Comparison of ENCODE assay signal across 8 cellular contexts in genomic region chr5:32281393-32282133, GRCh38. TPM values are rescaled to one million over a fixed set of nuclear protein-coding genes. Genes with fewer than 3 reads are reported as not detected.
DNase-seq lines count a peak whose midpoint lies in the region; ATAC-seq, FAIRE-seq and TF ChIP-seq lines count a peak whose summit lies in the region.
"Not testable (repeated sequence)": the region's sequence is repeated elsewhere in the genome, so short reads cannot be mapped to it uniquely, and the experiment has no call there.

No MANE protein-coding gene starts in this region.

- ATAC-seq in CD4-positive, CD25-positive, alpha-beta regulatory T cell (ENCODE audit: low read depth in 2 of 2); T-helper 17 cell: not testable (repeated sequence)

- not testable (repeated sequence) for TF ChIP-seq CTCF in MM.1S (IDR thresholded peaks at IDR 0.05; ENCODE audit: low read length); H1 (IDR thresholded peaks at IDR 0.05; ENCODE audit: control extremely low read depth in 1 of 3, insufficient read depth in 1 of 3, low read depth in 1 of 3, low read length in 3 of 3); mesothelial cell of epicardium (IDR thresholded peaks at IDR 0.05; ENCODE audit: unreplicated experiment)

- not testable (repeated sequence) for H4K5ac ChIP-seq in H1 (ENCODE audit: insufficient read length, low read depth, low read length)

- not testable (repeated sequence) for H3K4me3 ChIP-seq in CD4-positive, CD25-positive, alpha-beta regulatory T cell (ENCODE audit: low read depth, low read length); H1 (ENCODE audit: extremely low read depth in 1 of 4, insufficient read depth in 2 of 4, low read depth in 3 of 4, low read length in 4 of 4)
- peak overlapping the region; percentile 1; the same call in 1 of the 2 replicates for H3K4me3 ChIP-seq in MM.1S (ENCODE audit: low read length)

- peaks cover 22 to 63% (median 47%) of the 10 kb centered on the region in 4 donors for H3K4me1 Mint-ChIP-seq in CD4-positive, CD25-positive, alpha-beta regulatory T cell
- H3K4me1 Mint-ChIP-seq in T-helper 17 cell (peaks cover 25% of the 10 kb centered on the region), mesothelial cell of epicardium (peaks cover 22% of the 10 kb centered on the region)
- peaks cover 60% of the 10 kb centered on the region for H3K4me1 Mint-ChIP-seq in activated CD4-positive, alpha-beta T cell treated with anti-CD3 and anti-CD28 coated beads, Interleukin-2, amount 10 ng/mL, durations not matched to agents 7 days and 5 days
- peaks cover 58% of the 10 kb centered on the region for H3K4me1 Mint-ChIP-seq in activated naive CD4-positive, alpha-beta T cell treated with anti-CD3 and anti-CD28 coated beads for 36 hours (ENCODE audit: low read depth)

- H3K9me3 Mint-ChIP-seq in CD4-positive, CD25-positive, alpha-beta regulatory T cell; activated CD4-positive, alpha-beta T cell treated with anti-CD3 and anti-CD28 coated beads, Interleukin-2, amount 10 ng/mL, durations not matched to agents 7 days and 5 days; activated naive CD4-positive, alpha-beta T cell treated with anti-CD3 and anti-CD28 coated beads for 36 hours; mesothelial cell of epicardium: not testable (repeated sequence)

- H2BK5ac ChIP-seq in H1 (ENCODE audit: low read depth, low read length): not testable (repeated sequence)

- not testable (repeated sequence) for DNase-seq in CD4-positive, CD25-positive, alpha-beta regulatory T cell; T-helper 17 cell; activated CD4-positive, alpha-beta T cell treated with anti-CD3 and anti-CD28 coated beads, Interleukin-2, amount 10 ng/mL, durations not matched to agents 7 days and 5 days; activated naive CD4-positive, alpha-beta T cell treated with anti-CD3 and anti-CD28 coated beads for 36 hours; H1 (ENCODE audit: low read depth in 1 of 2, low spot score in 2 of 2); mesothelial cell of epicardium (ENCODE audit: low spot score in 2 of 2, unreplicated experiment in 2 of 2)
- DNase-seq in MM.1S (peak; percentile 88), NCI-H69 (lab: John Stamatoyannopoulos, UW) (peak; percentile 32)

- H2BK12ac ChIP-seq in H1 (ENCODE audit: low read depth, low read length): not testable (repeated sequence)

- peak overlapping the region; percentile 59 to 87 (median 83) for H3K27ac Mint-ChIP-seq in CD4-positive, CD25-positive, alpha-beta regulatory T cell
- peak overlapping the region; percentile 80 for H3K27ac Mint-ChIP-seq in T-helper 17 cell
- H3K27ac Mint-ChIP-seq in activated CD4-positive, alpha-beta T cell treated with anti-CD3 and anti-CD28 coated beads, Interleukin-2, amount 10 ng/mL, durations not matched to agents 7 days and 5 days: peak overlapping the region; percentile 87
- peak overlapping the region; percentile 80 for H3K27ac Mint-ChIP-seq in activated naive CD4-positive, alpha-beta T cell treated with anti-CD3 and anti-CD28 coated beads for 36 hours
- peak overlapping the region; percentile 33 for H3K27ac Mint-ChIP-seq in mesothelial cell of epicardium

- H3K4ac ChIP-seq in H1 (replicated peaks; ENCODE audit: insufficient read length, low read depth, low read length): not testable (repeated sequence)

- not testable (repeated sequence) for H3K27me3 ChIP-seq in CD4-positive, CD25-positive, alpha-beta regulatory T cell (ENCODE audit: control insufficient read depth, insufficient read depth, low read length); MM.1S (replicated peaks; ENCODE audit: insufficient read depth, low read length); H1 (replicated peaks in 1 of 4; ENCODE audit: control insufficient read depth in 3 of 4, extremely low read depth in 1 of 4, insufficient read depth in 3 of 4, low read length in 3 of 4)

- H3K23ac ChIP-seq in H1 (ENCODE audit: insufficient read length): not testable (repeated sequence)

- 95% methylated on average over 11 of the region's 11 CpGs; no CpG with 5 or more reads in 1 of the 2 experiments for WGBS in H1 (ENCODE audit: extremely low coverage in 1 of 2, insufficient coverage in 1 of 2, insufficient read length in 1 of 2, insufficient replicate concordance in 2 of 2, low coverage in 1 of 2, low lambda C conversion rate in 2 of 2, missing lambda C conversion rate in 1 of 2), 2 experiments

- not testable (repeated sequence) for H3K36me3 ChIP-seq in CD4-positive, CD25-positive, alpha-beta regulatory T cell (ENCODE audit: control insufficient read depth, insufficient read depth, low read length); MM.1S (replicated peaks; ENCODE audit: insufficient read depth, low read length); H1 (ENCODE audit: control insufficient read depth in 2 of 4, insufficient read depth in 4 of 4, low read length in 3 of 4)

- 0 out of 2 replicates have a peak overlapping the region, but pooled peaks have one; percentile 25 for H3K18ac ChIP-seq in H1 (ENCODE audit: extremely low read depth, low read length)

- not testable (repeated sequence) for H3K27me3 Mint-ChIP-seq in CD4-positive, CD25-positive, alpha-beta regulatory T cell; T-helper 17 cell; activated CD4-positive, alpha-beta T cell treated with anti-CD3 and anti-CD28 coated beads, Interleukin-2, amount 10 ng/mL, durations not matched to agents 7 days and 5 days; activated naive CD4-positive, alpha-beta T cell treated with anti-CD3 and anti-CD28 coated beads for 36 hours (ENCODE audit: low read depth); mesothelial cell of epicardium (ENCODE audit: low read depth)

- not testable (repeated sequence) for H3K14ac ChIP-seq in H1 (ENCODE audit: insufficient read length)

- H3K56ac ChIP-seq in H1 (replicated peaks; ENCODE audit: insufficient read length, low read depth, low read length): not testable (repeated sequence)

- not testable (repeated sequence) for H3K9me3 ChIP-seq in CD4-positive, CD25-positive, alpha-beta regulatory T cell (ENCODE audit: control insufficient read depth in 2 of 2, low read length in 2 of 2); MM.1S (replicated peaks; ENCODE audit: insufficient read depth, low read length); T-helper 17 cell (ENCODE audit: control insufficient read depth, low read length, poor library complexity, severe bottlenecking); H1 (ENCODE audit: insufficient read depth in 2 of 2, low read depth in 1 of 2, low read length in 1 of 2)

- H3K79me2 ChIP-seq in MM.1S (ENCODE audit: low read length) (peaks cover 71% of the 10 kb centered on the region), H1 (ENCODE audit: control insufficient read depth in 1 of 2, insufficient read depth in 2 of 2, low read length in 2 of 2) (peaks cover under 1 to 66% of the 10 kb centered on the region in 2 experiments; a peak in 3 of 4 replicates)

- POLR2A ChIA-PET in activated CD4-positive, alpha-beta T cell treated with anti-CD3 and anti-CD28 coated beads, Interleukin-2, amount 10 ng/mL, durations not matched to agents 7 days and 5 days (lab: Charles Lee): not testable (repeated sequence)
- POLR2A ChIA-PET in H1 (lab: Charles Lee; ENCODE audit: partially characterized antibody): interaction anchor here (1.0 kb wide), 1 partner anchor 37 kb away, joined by 3 read pairs; no protein-coding TSS in a partner anchor

- not testable (repeated sequence) for H2AFZ ChIP-seq in MM.1S (ENCODE audit: low read length); H1 (ENCODE audit: low read length)

- not testable (repeated sequence) for H2BK120ac ChIP-seq in H1 (replicated peaks; ENCODE audit: low read depth, low read length)

- TF ChIP-seq POLR2A in H1 (IDR thresholded peaks at IDR 0.05; ENCODE audit: control extremely low read depth in 1 of 2, low read depth in 2 of 2, low read length in 2 of 2): not testable (repeated sequence)

- peak overlapping the region; percentile 27 to 76 (median 46) for H3K4me3 Mint-ChIP-seq in CD4-positive, CD25-positive, alpha-beta regulatory T cell
- not testable (repeated sequence) for H3K4me3 Mint-ChIP-seq in T-helper 17 cell; activated CD4-positive, alpha-beta T cell treated with anti-CD3 and anti-CD28 coated beads, Interleukin-2, amount 10 ng/mL, durations not matched to agents 7 days and 5 days; activated naive CD4-positive, alpha-beta T cell treated with anti-CD3 and anti-CD28 coated beads for 36 hours; mesothelial cell of epicardium

- H3K9me2 ChIP-seq in MM.1S (replicated peaks; ENCODE audit: insufficient read depth, low read length): not testable (repeated sequence)

- not testable (repeated sequence) for H4K20me1 ChIP-seq in MM.1S (ENCODE audit: insufficient read depth, low read length); H1 (replicated peaks in 1 of 2; ENCODE audit: control insufficient read depth in 1 of 2, insufficient read depth in 2 of 2, low read length in 2 of 2)

- not testable (repeated sequence) for TF ChIP-seq EP300 in H1 (IDR thresholded peaks at IDR 0.05; ENCODE audit: borderline replicate concordance in 1 of 2, low read depth in 2 of 2, low read length in 2 of 2)

- H3K23me2 ChIP-seq in H1 (ENCODE audit: low read depth, low read length): not testable (repeated sequence)

- H4K8ac ChIP-seq in H1 (ENCODE audit: extremely low read depth, insufficient read depth, low read length): not testable (repeated sequence)

- not testable (repeated sequence) for H3K79me1 ChIP-seq in H1 (ENCODE audit: low read depth, low read length)

- H3K27ac ChIP-seq in CD4-positive, CD25-positive, alpha-beta regulatory T cell (ENCODE audit: insufficient read depth, low read length, poor library complexity, severe bottlenecking): peak overlapping the region; percentile 52
- peak overlapping the region; percentile 89 for H3K27ac ChIP-seq in MM.1S (ENCODE audit: low read length)
- H3K27ac ChIP-seq in H1 (ENCODE audit: low read depth, low read length): not testable (repeated sequence)

- peaks cover 69% of the 10 kb centered on the region for H3F3A ChIP-seq in MM.1S (ENCODE audit: insufficient read depth, low read length)

- H3K4me1 ChIP-seq in CD4-positive, CD25-positive, alpha-beta regulatory T cell (ENCODE audit: control insufficient read depth, insufficient read depth, low read length, poor library complexity, severe bottlenecking): peaks cover 28% of the 10 kb centered on the region
- H3K4me1 ChIP-seq in MM.1S (ENCODE audit: low read length) (peaks cover 80% of the 10 kb centered on the region), H1 (replicated peaks in 1 of 4; ENCODE audit: control insufficient read depth in 3 of 4, insufficient read depth in 4 of 4, low read length in 3 of 4) (peaks cover 2 to 31% (median 11%) of the 10 kb centered on the region in 4 experiments; a peak in 5 of 7 replicates)

- peak overlapping the region; percentile 71 for H3K4me2 ChIP-seq in MM.1S (ENCODE audit: low read depth, low read length)
- not testable (repeated sequence) for H3K4me2 ChIP-seq in H1 (ENCODE audit: insufficient read depth in 1 of 2, low read depth in 2 of 2, low read length in 2 of 2)

- not testable (repeated sequence) for H2BK15ac ChIP-seq in H1 (ENCODE audit: low read length)

- not testable (repeated sequence) for TF ChIP-seq RAD21 in H1 (IDR thresholded peaks at IDR 0.05 in 1 of 2, conservative IDR thresholded peaks at IDR 0.05 in 1 of 2; ENCODE audit: low read depth in 2 of 2, low read length in 2 of 2)

- CTCF ChIA-PET in activated CD4-positive, alpha-beta T cell treated with anti-CD3 and anti-CD28 coated beads, Interleukin-2, amount 10 ng/mL, durations not matched to agents 7 days and 5 days (lab: Charles Lee): interaction anchor here (0.7 kb wide), 1 partner anchor 1754 kb away, joined by 3 read pairs; no protein-coding TSS in a partner anchor
- CTCF ChIA-PET in activated naive CD4-positive, alpha-beta T cell treated with anti-CD3 and anti-CD28 coated beads for 36 hours (lab: Charles Lee); H1 (lab: Charles Lee; ENCODE audit: partially characterized antibody): not testable (repeated sequence)

- peak overlapping the region; percentile 59 for H3K9ac ChIP-seq in MM.1S (ENCODE audit: low read length)
- not testable (repeated sequence) for H3K9ac ChIP-seq in H1 (replicated peaks in 1 of 4; ENCODE audit: extremely low read depth in 1 of 4, low read depth in 3 of 4, low read length in 3 of 4)

- not testable (repeated sequence) for H2BK20ac ChIP-seq in H1 (ENCODE audit: low read length)

- not testable (repeated sequence) for FAIRE-seq in H1 (lab: Jason Lieb, UNC)

- H2AK5ac ChIP-seq in H1 (ENCODE audit: low read depth, low read length): not testable (repeated sequence)

- H4K91ac ChIP-seq in H1 (replicated peaks; ENCODE audit: insufficient read length, low read length): not testable (repeated sequence)

- intact Hi-C loops in activated naive CD4-positive, alpha-beta T cell treated with anti-CD3 and anti-CD28 coated beads for 36 hours (cut with micrococcal nuclease): loop anchor here (2.0 to 5.0 kb wide), 2 partner anchors 21 to 251 kb away; no protein-coding TSS in a partner anchor

- H3K36me3 Mint-ChIP-seq in CD4-positive, CD25-positive, alpha-beta regulatory T cell: peaks cover 23% of the 10 kb centered on the region
- H3K36me3 Mint-ChIP-seq in T-helper 17 cell (ENCODE audit: low read depth); mesothelial cell of epicardium: not testable (repeated sequence)
- H3K36me3 Mint-ChIP-seq in activated CD4-positive, alpha-beta T cell treated with anti-CD3 and anti-CD28 coated beads, Interleukin-2, amount 10 ng/mL, durations not matched to agents 7 days and 5 days (ENCODE audit: low read depth): peaks cover 42% of the 10 kb centered on the region
- H3K36me3 Mint-ChIP-seq in activated naive CD4-positive, alpha-beta T cell treated with anti-CD3 and anti-CD28 coated beads for 36 hours (ENCODE audit: low read depth): peaks cover 15% of the 10 kb centered on the region

RNA-seq across cellular contexts. Expression of gene MTMR12, which starts 31.2 kb away (rescaled TPM):
- total RNA-seq in CD4-positive, CD25-positive, alpha-beta regulatory T cell: 27.7 TPM
- 10 to 100 TPM; 12.9 to 21.3 (median 17.6) TPM for polyA plus RNA-seq in CD4-positive, CD25-positive, alpha-beta regulatory T cell
- total RNA-seq in T-helper 17 cell (10 to 100 TPM; 20.6 to 29.4 TPM), mesothelial cell of epicardium (22.9 to 23.8 TPM (median 23.6 TPM) in 3 replicates)
- total RNA-seq in activated CD4-positive, alpha-beta T cell treated with anti-CD3 and anti-CD28 coated beads, Interleukin-2, amount 10 ng/mL, durations not matched to agents 7 days and 5 days: 10 to 100 TPM; 24.3 to 29.1 TPM
- 10 to 100 TPM; 14.1 to 16.0 TPM for total RNA-seq in activated naive CD4-positive, alpha-beta T cell treated with anti-CD3 and anti-CD28 coated beads for 36 hours
- total RNA-seq in H1 (2021; fragmentation: NEBNext Ultra II Directional; extraction: Animal tissue kit (Norgen Biotek cat#: 25700)): 49.3 and 59.3 TPM in 2 replicates
- polyA plus RNA-seq in H1 (2011; rRNA removed): 19.1 and 19.3 TPM in 2 replicates
- polyA plus RNA-seq in H1 (2011; cell fraction: cytosol; rRNA removed): 23.2 TPM
- polyA plus RNA-seq in H1 (2011; cell fraction: nucleus; rRNA removed): 14.4 TPM
- 19.9 to 33.7 TPM (median 25.2 TPM) in 4 replicates for polyA plus RNA-seq in H1 (2012, experiment 1 of 2)
- polyA plus RNA-seq in H1 (2012, experiment 2 of 2): 4.4 TPM
- 22.6 TPM for polyA plus RNA-seq in H1 (2013, experiment 1 of 2)
- 23.5 TPM for polyA plus RNA-seq in H1 (2013, experiment 2 of 2)
- 40.1 and 53.5 TPM in 2 replicates for polyA minus RNA-seq in H1 (2011; rRNA and poly(A)+ RNA removed)
- 35.7 TPM for polyA minus RNA-seq in H1 (2011; cell fraction: cytosol; rRNA and poly(A)+ RNA removed)
- polyA minus RNA-seq in H1 (2011; cell fraction: nucleus; rRNA and poly(A)+ RNA removed): 45.8 TPM

Comparison
In these comparisons a context has a peak if more than half of its experiments do, and no peak if none do; other contexts are left out.
1. H3K27ac Mint-ChIP-seq: peak in every context shown above with its lines; median percentile 87 in activated CD4-positive, alpha-beta T cell treated with anti-CD3 and anti-CD28 coated beads, Interleukin-2, amount 10 ng/mL, durations not matched to agents 7 days and 5 days; 83 in CD4-positive, CD25-positive, alpha-beta regulatory T cell; 80 in T-helper 17 cell; 80 in activated naive CD4-positive, alpha-beta T cell treated with anti-CD3 and anti-CD28 coated beads for 36 hours; 33 in mesothelial cell of epicardium.